12 cellular contexts compared by ENCODE assay signal in genomic region chr15:94671845-94672524, GRCh38.
DNase-seq lines count a peak whose midpoint lies in the region; ATAC-seq, FAIRE-seq and TF ChIP-seq lines count a peak whose summit lies in the region.
"Had no signal": no experiment of that assay in that cellular context is flagged by ENCODE, and none has a peak within 500 bp of the region (broad histone marks: within the 10 kb centered on the region; RNA-seq: fewer than 3 reads in every experiment).

No MANE protein-coding gene starts in this region.

- TF ChIP-seq CTCF in heart right ventricle (IDR thresholded peaks at IDR 0.05) (no peak), mucosa of descending colon (IDR thresholded peaks at IDR 0.05) (no peak), vagina (IDR thresholded peaks at IDR 0.05) (no peak)

- H3K36me3 ChIP-seq in heart right ventricle (no peaks in the 10 kb centered on the region), mucosa of descending colon (ENCODE audit: low read depth) (no peaks in the 10 kb centered on the region), vagina (no peaks in the 10 kb centered on the region)

- H3K27me3 ChIP-seq in heart right ventricle, result peaks cover 0 to 5% (median 0%) of the 10 kb centered on the region in 7 donors
- no peaks in the 10 kb centered on the region for H3K27me3 ChIP-seq in vagina

- H3K4me1 ChIP-seq in heart right ventricle (peaks cover 0 to 20% (median 8%) of the 10 kb centered on the region in 9 donors), mucosa of descending colon (ENCODE audit: low read depth) (no peaks in the 10 kb centered on the region), vagina (peaks cover 12% of the 10 kb centered on the region)
- H3K4me1 ChIP-seq: parathyroid adenoma had no signal

- FAIRE-seq in GM12891 (lab: Jason Lieb, UNC), result no peak

- H3K4me3 ChIP-seq in heart right ventricle (peak overlapping the region in 1 of 10 donors; percentile 19), mucosa of descending colon (no peak overlapping the region), vagina (no peak overlapping the region)

- DNase-seq in heart right ventricle (no peak), Right ventricle myocardium inferior (ENCODE audit: missing footprints) (no peak), epidermal melanocyte (ENCODE audit: insufficient read length, low spot score) (peak; percentile 27), mucosa of descending colon (no peak), vagina (ENCODE audit: extremely low spot score in 2 of 2) (no peak), HPDE6-E6E7 (ENCODE audit: extremely low spot score) (no peak), Kasumi-1 (lab: John Stamatoyannopoulos, UW) (no peak), GM12891 (ENCODE audit: insufficient read length, low spot score) (no peak)
- DNase-seq: activated effector memory CD4-positive, alpha-beta T cell treated with Interleukin-2 at 50 U/mL for 16 hours; stimulated activated naive CD4-positive, alpha-beta T cell treated with Interleukin-2 at 50 U/mL for 16 hours; T-cell had no signal

- H3K9me3 ChIP-seq in heart right ventricle (no peaks in the 10 kb centered on the region), mucosa of descending colon (no peaks in the 10 kb centered on the region), vagina (no peaks in the 10 kb centered on the region)

- ATAC-seq in heart right ventricle (peak; percentile 40 to 75 (median 56)), Right ventricle myocardium inferior (no peak), mucosa of descending colon (peak; percentile 19)
- ATAC-seq: T-cell had no signal

- WGBS in heart right ventricle, 2 donors, result 18 to 19% methylated on average over 8 of the region's 8 CpGs

- H3K27ac ChIP-seq in heart right ventricle (peak overlapping the region in 9 of 10 donors; percentile 2 to 70 (median 30)), vagina (peak overlapping the region; percentile 63)
- H3K27ac ChIP-seq: parathyroid adenoma had no signal

- intact Hi-C loops in heart right ventricle (cut with DNase I), result loop anchor here in 8 of 10 donors (5.0 to 10.0 kb wide), 12 partner anchors 173 to 1683 kb away; partner anchors contain the start of gene NR2F2 (in 1 of the 8)
- intact Hi-C loops in Right ventricle myocardium inferior (cut with DNase I), result loop anchor here (2.0 to 5.0 kb wide), 3 partner anchors 173 to 1685 kb away; no protein-coding TSS in a partner anchor
- intact Hi-C loops in mucosa of descending colon (cut with DNase I, micrococcal nuclease), result no loop called here
- intact Hi-C loops in vagina (cut with DNase I), result loop anchor here (5.0 kb wide), 1 partner anchor 1670 kb away; no protein-coding TSS in a partner anchor

- TF ChIP-seq POLR2A in vagina (IDR thresholded peaks at IDR 0.05), result no peak
- TF ChIP-seq POLR2A in GM12891 (IDR thresholded peaks at IDR 0.05; ENCODE audit: low read depth, low read length), result no peak

TF ChIP-seq in GM12891, 5 proteins besides CTCF, POLR2A, EP300 and RAD21:
- no peak for TF ChIP-seq TAF1 (IDR thresholded peaks at IDR 0.05; ENCODE audit: low read depth, low read length)
- TF ChIP-seq POLR2AphosphoS5 (IDR thresholded peaks at IDR 0.05; ENCODE audit: low read depth, low read length), result no peak
- TF ChIP-seq PAX5 (IDR thresholded peaks at IDR 0.05; ENCODE audit: insufficient read depth, low read length, severe bottlenecking), result no peak
- no peak for TF ChIP-seq POU2F2 (IDR thresholded peaks at IDR 0.05; ENCODE audit: low read depth, low read length)
- TF ChIP-seq SPI1 (IDR thresholded peaks at IDR 0.05; ENCODE audit: low read depth, low read length), result no peak
TF ChIP-seq in GM12891: peak in this region for 0.

Comparison
In these comparisons a context has a peak if more than half of its experiments do, and no peak if none do; other contexts are left out.
1. intact Hi-C loops: an anchor here in heart right ventricle (5.0 to 10.0 kb wide), Right ventricle myocardium inferior (2.0 to 5.0 kb wide) and vagina (5.0 kb wide); none called in mucosa of descending colon.